21 cellular contexts compared by ENCODE assay signal in genomic region chr1:55623339-55623738, GRCh38.
DNase-seq lines count a peak whose midpoint lies in the region; ATAC-seq and TF ChIP-seq lines count a peak whose summit lies in the region.
"Had no signal": no experiment of that assay in that cellular context is flagged by ENCODE, and none has a peak within 500 bp of the region (broad histone marks: within the 10 kb centered on the region; RNA-seq: fewer than 3 reads in every experiment).

No MANE protein-coding gene starts in this region.

- peak overlapping the region; percentile 32 for H3K18ac ChIP-seq in mesendoderm (ENCODE audit: low read length)

- H3K79me2 ChIP-seq in mesendoderm (ENCODE audit: control insufficient read depth, insufficient read depth, low read length) = no peaks in the 10 kb centered on the region

- H4K5ac ChIP-seq in mesendoderm (ENCODE audit: low read length) = no peak overlapping the region

- peak overlapping the region; percentile 29 for H3K56ac ChIP-seq in mesendoderm (ENCODE audit: low read length)

- H2AK5ac ChIP-seq in mesendoderm (ENCODE audit: low read length) = peak overlapping the region; percentile 25

- peak overlapping the region; percentile 64 for H3K4ac ChIP-seq in mesendoderm (ENCODE audit: low read depth, low read length)

- H3K27ac ChIP-seq in heart left ventricle = peak overlapping the region in 3 of 12 donors; percentile 30 to 70 (median 59)
- peak overlapping the region; percentile 22 for H3K27ac ChIP-seq in mesendoderm (ENCODE audit: low read depth, low read length)
- no peak overlapping the region for H3K27ac ChIP-seq in aorta (ENCODE audit: low read depth in 1 of 2, low read length in 2 of 2)
- H3K27ac ChIP-seq in substantia nigra (ENCODE audit: low read depth, low read length, poor library complexity, severe bottlenecking) = no peak overlapping the region

- intact Hi-C loops in heart left ventricle (cut with DNase I) (no loop called here), aorta (cut with DNase I) (no loop called here)

- H3K23ac ChIP-seq in mesendoderm (ENCODE audit: low read length) = no peak overlapping the region

- no peak overlapping the region for H2BK120ac ChIP-seq in mesendoderm (ENCODE audit: low read depth, low read length)

- ATAC-seq in heart left ventricle = peak; percentile 55 to 97 (median 90)
- ATAC-seq in aorta (ENCODE audit: low FRiP score) = peak; percentile 63
- no peak for ATAC-seq in HG03196 (IDR thresholded peaks at IDR 0.05; ENCODE audit: unreplicated experiment)
- ATAC-seq: natural killer cell, sciatic nerve had no signal

- H3K79me1 ChIP-seq in mesendoderm (ENCODE audit: low read length) = no peaks in the 10 kb centered on the region

- no peak for TF ChIP-seq CTCF in cardiac fibroblast (IDR thresholded peaks at IDR 0.05; ENCODE audit: low read depth, low read length)
- TF ChIP-seq CTCF in heart left ventricle (IDR thresholded peaks at IDR 0.05) = no peak

- no peak overlapping the region for H3K4me2 ChIP-seq in mesendoderm (ENCODE audit: low read length)

- H3K9me3 ChIP-seq in heart left ventricle (peaks cover 0 to 41% (median 8%) of the 10 kb centered on the region in 12 donors), aorta (ENCODE audit: control insufficient read depth, low read length) (no peaks in the 10 kb centered on the region)

- H2BK15ac ChIP-seq in mesendoderm (replicated peaks; ENCODE audit: low read depth) = no peak overlapping the region

- peak; percentile 85 to 94 for DNase-seq in cardiac fibroblast (ENCODE audit: low read depth in 2 of 2)
- DNase-seq in heart left ventricle = peak; percentile 55 to 82 (median 70)
- DNase-seq in mesendoderm = peak; percentile 41
- DNase-seq in aorta = peak; percentile 73 to 76
- DNase-seq in substantia nigra (lab: John Stamatoyannopoulos, UW) = no peak
- no peak for DNase-seq in activated effector memory CD4-positive, alpha-beta T cell treated with Interleukin-2 at 50 U/mL for 16 hours
- DNase-seq: activated CD4-positive, alpha-beta memory T cell treated with anti-CD3 and anti-CD28 coated beads, Interleukin-2, amount 10 ng/mL, durations not matched to agents 7 days and 5 days; activated naive CD4-positive, alpha-beta T cell; CD4-positive, alpha-beta memory T cell; dermis blood vessel endothelial cell; GDM1; H9; hypothalamus; islet precursor cell; MM.1S; natural killer cell; NCI-H1436; NCI-H69; stimulated activated CD8-positive, alpha-beta memory T cell treated with anti-CD3 and anti-CD28 coated beads, Interleukin-4, amount 100 ng/mL, for 48 hours had no signal

- TF ChIP-seq POLR2A in heart left ventricle (IDR thresholded peaks at IDR 0.05) = no peak

- WGBS in heart left ventricle, 4 donors = 36 to 53% (median 45%) methylated on average over 4 of the region's 4 CpGs
- WGBS in mesendoderm (ENCODE audit: extremely low coverage, insufficient coverage, low lambda C conversion rate) = no CpG with 5 or more reads among the region's 4 CpGs
- WGBS in aorta, 2 donors = 6 to 7% methylated on average over 4 of the region's 4 CpGs

- no peak overlapping the region for H4K8ac ChIP-seq in mesendoderm (ENCODE audit: low read depth, low read length)

- H3K9ac ChIP-seq in mesendoderm (ENCODE audit: low read length) = no peak overlapping the region

- no peaks in the 10 kb centered on the region for H3K36me3 ChIP-seq in heart left ventricle
- H3K36me3 ChIP-seq in mesendoderm (ENCODE audit: control insufficient read depth, insufficient read depth, low read length) = no peaks in the 10 kb centered on the region
- H3K36me3 ChIP-seq in aorta (ENCODE audit: control insufficient read depth in 1 of 2, insufficient read depth in 2 of 2, low read length in 1 of 2) = no peaks in the 10 kb centered on the region

- peak overlapping the region; percentile 68 for H2BK5ac ChIP-seq in mesendoderm (ENCODE audit: low read length)

- H3K27me3 ChIP-seq in heart left ventricle (no peaks in the 10 kb centered on the region), mesendoderm (ENCODE audit: insufficient read depth, low read length, poor library complexity) (no peaks in the 10 kb centered on the region), aorta (ENCODE audit: control insufficient read depth in 1 of 2, insufficient read depth in 2 of 2, low read length in 1 of 2) (no peaks in the 10 kb centered on the region)

- H3K4me3 ChIP-seq in cardiac fibroblast (replicated peaks in 1 of 2; ENCODE audit: low read depth in 2 of 2, low read length in 2 of 2) = no peak overlapping the region
- no peak overlapping the region for H3K4me3 ChIP-seq in heart left ventricle
- H3K4me3 ChIP-seq in mesendoderm (ENCODE audit: low read length) = no peak overlapping the region
- H3K4me3 ChIP-seq in aorta (ENCODE audit: low read length in 2 of 2) = no peak overlapping the region

- H3K4me1 ChIP-seq in heart left ventricle (peaks cover 0 to 5% (median 0%) of the 10 kb centered on the region in 12 donors), mesendoderm (ENCODE audit: control insufficient read depth, low read depth, low read length) (no peaks in the 10 kb centered on the region), aorta (ENCODE audit: control insufficient read depth in 1 of 2, insufficient read depth in 2 of 2, low read length in 2 of 2) (no peaks in the 10 kb centered on the region)

Comparison
In these comparisons a context has a peak if more than half of its experiments do, and no peak if none do; other contexts are left out.
1. DNase-seq: peak in cardiac fibroblast (2 of 2), heart left ventricle (5 of 5), mesendoderm (single experiment) and aorta (2 of 2); none in substantia nigra (0 of 49) and activated effector memory CD4-positive, alpha-beta T cell treated with Interleukin-2 at 50 U/mL for 16 hours (single experiment).